ENCODE assay signal across 1 cellular context in genomic region chr10:101611096-101611495, GRCh38.
TF ChIP-seq lines count a peak whose summit lies in the region.

No MANE protein-coding gene starts in this region.

TF ChIP-seq in IMR-90, 13 proteins besides CTCF, POLR2A, EP300 and RAD21 (continued from another document):
- TF ChIP-seq RFX5 (IDR thresholded peaks at IDR 0.05; ENCODE audit: low read depth, low read length) = no peak
- no peak for TF ChIP-seq NFE2L2 (IDR thresholded peaks at IDR 0.05; ENCODE audit: low read depth, low read length)
- TF ChIP-seq, protein P1, sequence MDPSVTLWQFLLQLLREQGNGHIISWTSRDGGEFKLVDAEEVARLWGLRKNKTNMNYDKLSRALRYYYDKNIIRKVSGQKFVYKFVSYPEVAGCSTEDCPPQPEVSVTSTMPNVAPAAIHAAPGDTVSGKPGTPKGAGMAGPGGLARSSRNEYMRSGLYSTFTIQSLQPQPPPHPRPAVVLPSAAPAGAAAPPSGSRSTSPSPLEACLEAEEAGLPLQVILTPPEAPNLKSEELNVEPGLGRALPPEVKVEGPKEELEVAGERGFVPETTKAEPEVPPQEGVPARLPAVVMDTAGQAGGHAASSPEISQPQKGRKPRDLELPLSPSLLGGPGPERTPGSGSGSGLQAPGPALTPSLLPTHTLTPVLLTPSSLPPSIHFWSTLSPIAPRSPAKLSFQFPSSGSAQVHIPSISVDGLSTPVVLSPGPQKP (IDR thresholded peaks at IDR 0.05; ENCODE audit: borderline replicate concordance, low read depth, low read length) = no peak
- TF ChIP-seq RCOR1 (IDR thresholded peaks at IDR 0.05; ENCODE audit: insufficient replicate concordance, low read length) = no peak
- no peak for TF ChIP-seq BHLHE40 (IDR thresholded peaks at IDR 0.05; ENCODE audit: low read depth, low read length)
- TF ChIP-seq FOS (IDR thresholded peaks at IDR 0.05; ENCODE audit: low read depth, low read length) = no peak
- TF ChIP-seq MXI1 (IDR thresholded peaks at IDR 0.05; ENCODE audit: borderline replicate concordance, low read depth, low read length) = no peak
- TF ChIP-seq SMC3 (IDR thresholded peaks at IDR 0.05; ENCODE audit: low read depth, low read length) = no peak
- no peak for TF ChIP-seq MAFK (IDR thresholded peaks at IDR 0.05; ENCODE audit: low read depth, low read length)
- TF ChIP-seq USF2 (IDR thresholded peaks at IDR 0.05; ENCODE audit: low read depth, low read length) = no peak
- TF ChIP-seq MAZ (IDR thresholded peaks at IDR 0.05; ENCODE audit: borderline replicate concordance, low read depth, low read length) = no peak
- no peak for TF ChIP-seq CEBPB (IDR thresholded peaks at IDR 0.05; ENCODE audit: low read depth, low read length)
